ENCODE assay signal across 8 cellular contexts in genomic region chr4:99893991-99894981, GRCh38. TPM values are rescaled to one million over a fixed set of nuclear protein-coding genes. Genes with fewer than 3 reads are reported as not detected.
DNase-seq lines count a peak whose midpoint lies in the region; ATAC-seq and TF ChIP-seq lines count a peak whose summit lies in the region.

Gene LAMTOR3 (minus strand): TSS chr4:99894427. CDS start chr4:99893963, 464 bp downstream.

- DNase-seq in NCI-H1930 (lab: John Stamatoyannopoulos, UW) (peak; percentile 86), anterior cingulate cortex (lab: John Stamatoyannopoulos, UW) (peak; percentile 36 to 92 (median 86)), right cardiac atrium (peak; percentile 92 to 96 (median 96)), psoas muscle (peak; percentile 90 to 96)

- TF ChIP-seq CTCF in psoas muscle (IDR thresholded peaks at IDR 0.05) = no peak

- H3K4me3 ChIP-seq in right cardiac atrium (ENCODE audit: low read length) (peak within 1 kb of the TSS; percentile 94), psoas muscle (peak within 1 kb of the TSS; percentile 86), urinary bladder (ENCODE audit: low read depth, low read length) (peak within 1 kb of the TSS; percentile 96)

- H3K27me3 ChIP-seq in right cardiac atrium (ENCODE audit: control insufficient read depth, insufficient read depth) (no peaks in the 10 kb centered on the region), psoas muscle (ENCODE audit: insufficient read depth in 3 of 3, low read length in 2 of 3) (no peaks in the 10 kb centered on the region)

- H3K9me3 ChIP-seq in right cardiac atrium (ENCODE audit: control insufficient read depth, low read length) (no peaks in the 10 kb centered on the region), psoas muscle (no peaks in the 10 kb centered on the region)

- ATAC-seq in GM18505 (IDR thresholded peaks at IDR 0.05; ENCODE audit: unreplicated experiment) = peak; percentile 100
- peak; percentile 99 for ATAC-seq in HG02970 (IDR thresholded peaks at IDR 0.05; ENCODE audit: low FRiP score, unreplicated experiment)
- ATAC-seq in right cardiac atrium = peak; percentile 99
- ATAC-seq in psoas muscle = peak; percentile 99

- peak; percentile 71 for TF ChIP-seq POLR2A in GM18505 (IDR thresholded peaks at IDR 0.05; ENCODE audit: borderline replicate concordance, extremely low read depth, insufficient read depth, insufficient read length)

- WGBS in right cardiac atrium = 2% methylated on average over 48 of the region's 49 CpGs
- 2 to 4% (median 2%) methylated on average over 28 to 48 of the region's 49 CpGs for WGBS in psoas muscle, 3 donors
- 3% methylated on average over 49 of the region's 49 CpGs for WGBS in urinary bladder

- H3K4me1 ChIP-seq in right cardiac atrium (ENCODE audit: control insufficient read depth, insufficient read depth, low read length) (peaks cover 2% of the 10 kb centered on the region), psoas muscle (peaks cover 17% of the 10 kb centered on the region), urinary bladder (ENCODE audit: insufficient read depth) (no peaks in the 10 kb centered on the region)

- H3K27ac ChIP-seq in right cardiac atrium (ENCODE audit: low read length) (peak within 1 kb of the TSS; percentile 89), psoas muscle (peak within 1 kb of the TSS; percentile 82), urinary bladder (ENCODE audit: low read depth) (peak within 1 kb of the TSS; percentile 94)

- intact Hi-C loops in T-helper 2 cell treated with Interferon-gamma antibody and Interleukin-4, amounts not matched to agents 100 ng/mL and 5 ng/mL, for 36 hours (cut with micrococcal nuclease) = loop anchor here (1.0 to 10.0 kb wide), 7 partner anchors 42 to 1749 kb away; partner anchors contain the start of genes ADH5, DAPP1, DNAJB14 and METAP1
- intact Hi-C loops in right cardiac atrium (cut with DNase I) (loop anchor here (5.0 to 10.0 kb wide), 3 partner anchors 51 to 329 kb away; partner anchors contain the start of genes DNAJB14 (in 4 of the 4) and TRMT10A (in 1 of the 4)), psoas muscle (cut with DNase I) (loop anchor here (2.0 to 5.0 kb wide), 3 partner anchors 53 to 332 kb away; partner anchors contain the start of genes DNAJB14 (in 1 of the 2) and TRMT10A (in 1 of the 2))

- H3K36me3 ChIP-seq in psoas muscle (ENCODE audit: insufficient read depth in 1 of 2, low read depth in 1 of 2) (peaks cover 0 to 27% of the 10 kb centered on the region in 2 donors), urinary bladder (ENCODE audit: insufficient read depth) (no peaks in the 10 kb centered on the region)

RNA-seq across cellular contexts. Expression of gene LAMTOR3, which starts in this region (rescaled TPM):
- total RNA-seq in T-helper 2 cell treated with Interferon-gamma antibody and Interleukin-4, amounts not matched to agents 100 ng/mL and 5 ng/mL, for 36 hours = 29.7 and 29.8 TPM in 2 replicates
- total RNA-seq in right cardiac atrium (10 to 100 TPM; 24.9 to 38.3 (median 32.4) TPM), psoas muscle (10 to 100 TPM; 21.6 to 25.8 (median 23.2) TPM), urinary bladder (68.4 TPM)
- polyA plus RNA-seq in right cardiac atrium (46.7 TPM), psoas muscle (10 to 100 TPM; 22.4 to 43.6 (median 34.5) TPM), urinary bladder (45.0 TPM)

Comparison
In these comparisons a context has a peak if more than half of its experiments do, and no peak if none do; other contexts are left out.
1. Peak in every context shown above with its lines: DNase-seq, ATAC-seq, H3K4me3 ChIP-seq and H3K27ac ChIP-seq.